Comparison of ENCODE assay signal across 13 cellular contexts in genomic region chr3:45381168-45381852, GRCh38. TPM values are rescaled to one million over a fixed set of nuclear protein-coding genes. Genes with fewer than 3 reads are reported as not detected.
A peak's percentile ranks its signal among the peaks of the same experiment; 100 is the strongest.
DNase-seq lines count a peak whose midpoint lies in the region; FAIRE-seq and TF ChIP-seq lines count a peak whose summit lies in the region.
"Had no signal": no experiment of that assay in that cellular context is flagged by ENCODE, and none has a peak within 500 bp of the region (broad histone marks: within the 10 kb centered on the region; RNA-seq: fewer than 3 reads in every experiment).

No MANE protein-coding gene starts in this region.

- peak overlapping the region; percentile 10 for H3K4me2 ChIP-seq in keratinocyte (ENCODE audit: control insufficient read depth, extremely low read depth, insufficient read depth, low read depth, low read length)

- H3K4me3 ChIP-seq in keratinocyte (ENCODE audit: control insufficient read depth in 2 of 3, extremely low read depth in 1 of 3, insufficient read depth in 2 of 3, low read depth in 1 of 3, low read length in 3 of 3): no peak overlapping the region
- H3K4me3 ChIP-seq: thoracic aorta had no signal

- no peaks in the 10 kb centered on the region for H3K36me3 ChIP-seq in keratinocyte (ENCODE audit: control insufficient read depth in 2 of 2, extremely low read depth in 1 of 2, insufficient read depth in 2 of 2, low read length in 2 of 2)
- H3K36me3 ChIP-seq: thoracic aorta had no signal

- no peaks in the 10 kb centered on the region for H3K27me3 ChIP-seq in keratinocyte (ENCODE audit: control insufficient read depth, extremely low read depth, insufficient read depth, low read length)

- FAIRE-seq in keratinocyte (lab: Jason Lieb, UNC): peak; percentile 17

- DNase-seq in NCI-H748 (lab: John Stamatoyannopoulos, UW; ENCODE audit: unreplicated experiment) (peak; percentile 22), NCI-H748 treated with DMSO at 0.1 percent for 48 hours (lab: John Stamatoyannopoulos, UW) (no peak), LHCN-M2 (ENCODE audit: low read depth) (peak; percentile 85), keratinocyte (ENCODE audit: low read depth, low spot score) (no peak), occipital lobe (lab: John Stamatoyannopoulos, UW) (no peak), A172 (ENCODE audit: low spot score) (no peak), GM19240 (ENCODE audit: insufficient read length, low spot score) (no peak)
- DNase-seq: NCI-H2227 treated with DMSO at 0.1 percent for 48 hours, posterior cingulate gyrus, SW 1271 had no signal

- no peaks in the 10 kb centered on the region for H3K9me3 ChIP-seq in keratinocyte (ENCODE audit: control insufficient read depth, low read depth, low read length)
- H3K9me3 ChIP-seq: thoracic aorta had no signal

- no peaks in the 10 kb centered on the region for H4K20me1 ChIP-seq in keratinocyte (ENCODE audit: control insufficient read depth, extremely low read depth, insufficient read depth, low read length)

- H2AFZ ChIP-seq in keratinocyte (ENCODE audit: control insufficient read depth, low read length): peak overlapping the region; percentile 87

- H3K27ac ChIP-seq in VCaP: peak overlapping the region; percentile 32
- no peak overlapping the region for H3K27ac ChIP-seq in keratinocyte (ENCODE audit: control insufficient read depth, insufficient read depth, low read length)
- H3K27ac ChIP-seq: HL-60, thoracic aorta had no signal

- no peaks in the 10 kb centered on the region for H3K9me1 ChIP-seq in keratinocyte (ENCODE audit: control insufficient read depth, extremely low read depth, insufficient read depth, low read length)

- no peak overlapping the region for H3K9ac ChIP-seq in keratinocyte (ENCODE audit: control insufficient read depth, extremely low read depth, insufficient read depth, low read length)

- dilution Hi-C loops in keratinocyte (cut with MboI; ENCODE audit: extremely low pct_ligation_motif_present, low sequenced_read_pairs): no loop called here

- H3K4me1 ChIP-seq in keratinocyte (ENCODE audit: control insufficient read depth, extremely low read depth, insufficient read depth, low read length): peaks cover 7% of the 10 kb centered on the region

- TF ChIP-seq CTCF in VCaP (conservative IDR thresholded peaks at IDR 0.05) (no peak), keratinocyte (optimal IDR thresholded peaks at IDR 0.05 in 1 of 3, IDR thresholded peaks at IDR 0.05 in 1 of 3, conservative IDR thresholded peaks at IDR 0.05 in 1 of 3; ENCODE audit: extremely low read depth in 1 of 3, insufficient read depth in 2 of 3, low read length in 3 of 3) (no peak)

- no peaks in the 10 kb centered on the region for H3K79me2 ChIP-seq in keratinocyte (ENCODE audit: control insufficient read depth, insufficient read depth, low read length)

RNA-seq across cellular contexts. Expression of gene LARS2, which starts 7.1 kb away (rescaled TPM):
- total RNA-seq in LHCN-M2 (2014; rRNA removed): 23.7 and 24.1 TPM in 2 replicates
- polyA plus RNA-seq in LHCN-M2 (2012): 9.9 TPM
- 21.3 to 23.3 TPM (median 22.4 TPM) in 3 replicates for polyA plus RNA-seq in keratinocyte
- polyA plus RNA-seq in keratinocyte (2011; ENCODE audit: low read depth): 4.4 TPM
- 9.5 and 12.1 TPM in 2 replicates for polyA plus RNA-seq in keratinocyte (2011; cell fraction: cytosol; rRNA removed)
- polyA plus RNA-seq in keratinocyte (2011; cell fraction: nucleus; rRNA removed): 40.6 and 41.4 TPM in 2 replicates
- polyA plus RNA-seq in keratinocyte (2012; ENCODE audit: low replicate concordance): 5.8 and 20.2 TPM in 2 replicates
- polyA minus RNA-seq in keratinocyte: 24.0 to 49.9 TPM (median 44.6 TPM) in 3 replicates
- 13.6 TPM for polyA minus RNA-seq in keratinocyte (2011; cell fraction: cytosol; rRNA and poly(A)+ RNA removed)
- 43.9 and 72.4 TPM in 2 replicates for polyA minus RNA-seq in keratinocyte (2011; cell fraction: nucleus; rRNA and poly(A)+ RNA removed)
- 17.3 TPM for total RNA-seq in occipital lobe
- total RNA-seq in A172 (2014; rRNA removed; shearing (Covaris generic)): 19.9 and 21.9 TPM in 2 replicates

Comparison
In these comparisons a context has a peak if more than half of its experiments do, and no peak if none do; other contexts are left out.
1. DNase-seq: peak in NCI-H748 (single experiment) and LHCN-M2 (single experiment); none in NCI-H748 treated with DMSO at 0.1 percent for 48 hours (single experiment), keratinocyte (single experiment), occipital lobe (single experiment), A172 (single experiment) and GM19240 (single experiment).